In the genomic region with DNA sequence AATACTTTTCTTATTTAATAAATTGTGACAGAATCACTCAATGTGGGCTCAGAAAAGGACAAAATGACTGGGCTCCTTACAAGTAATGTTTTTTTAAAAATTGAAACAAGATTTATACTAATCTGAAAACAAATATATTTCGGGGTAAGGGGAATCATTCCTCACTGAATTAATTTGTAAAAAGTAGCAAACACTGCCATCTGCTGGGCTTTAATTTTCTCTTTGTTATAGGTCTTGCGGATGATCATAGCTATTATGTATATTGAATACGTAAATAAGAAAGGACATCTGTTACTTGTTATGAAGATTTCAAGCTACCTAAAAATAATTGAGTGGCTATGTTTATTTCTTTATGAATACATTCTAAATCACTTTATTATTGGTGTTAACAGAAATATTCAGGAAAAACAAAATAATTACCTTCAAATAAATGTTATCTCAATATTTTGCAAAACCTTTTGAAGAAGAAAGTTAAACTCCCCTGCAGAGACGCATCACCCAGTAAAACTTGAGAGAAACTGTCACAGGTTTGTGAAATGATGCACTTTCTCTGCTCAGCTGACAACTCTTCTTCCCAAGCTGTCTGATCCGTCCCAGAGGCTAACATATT, we compare ENCODE assay signal across 8 cellular contexts. TPM values are rescaled to one million over a fixed set of nuclear protein-coding genes. Genes with fewer than 3 reads are reported as not detected.
DNase-seq lines count a peak whose midpoint lies in the region; ATAC-seq and TF ChIP-seq lines count a peak whose summit lies in the region.

No MANE protein-coding gene starts in this region.

- intact Hi-C loops in A673 (cut with micrococcal nuclease; ENCODE audit: unreplicated experiment), result loop anchor here (5.0 to 10.0 kb wide), 3 partner anchors 610 to 1207 kb away; no protein-coding TSS in a partner anchor

- BruUV-seq in A673 (replicated peaks; lab: Mats Ljungman, UMichigan), result no TSS peak

- no peaks in the 10 kb centered on the region for H3K4me1 Mint-ChIP-seq in activated CD8-positive, alpha-beta T cell treated with anti-CD3 and anti-CD28 coated beads, Interleukin-2, amount 10 ng/mL, durations not matched to agents 7 days and 5 days (ENCODE audit: low read depth)

- H3K4me1 ChIP-seq in A673 (ENCODE audit: insufficient read depth, low read length, poor library complexity, severe bottlenecking), result no peaks in the 10 kb centered on the region

- H3K4me3 Mint-ChIP-seq in activated CD8-positive, alpha-beta T cell treated with anti-CD3 and anti-CD28 coated beads, Interleukin-2, amount 10 ng/mL, durations not matched to agents 7 days and 5 days, result no peak overlapping the region

- CTCF ChIA-PET in A673 (lab: Charles Lee), result interaction anchor here (0.6 to 1.2 kb wide), 5 partner anchors 442 to 721 kb away, joined by 3 to 8 read pairs (median 4); no protein-coding TSS in a partner anchor
- CTCF ChIA-PET in activated CD8-positive, alpha-beta T cell treated with anti-CD3 and anti-CD28 coated beads, Interleukin-2, amount 10 ng/mL, durations not matched to agents 7 days and 5 days (lab: Charles Lee), result interaction anchor here (0.8 to 2.1 kb wide), 9 partner anchors 10 to 1209 kb away, joined by 3 to 15 read pairs (median 3); no protein-coding TSS in a partner anchor

- no peaks in the 10 kb centered on the region for H3K36me3 Mint-ChIP-seq in activated CD8-positive, alpha-beta T cell treated with anti-CD3 and anti-CD28 coated beads, Interleukin-2, amount 10 ng/mL, durations not matched to agents 7 days and 5 days (ENCODE audit: low read depth)

- H3K9me3 ChIP-seq in A673 (ENCODE audit: low read depth, low read length, poor library complexity, severe bottlenecking), result no peaks in the 10 kb centered on the region

- H3K4me3 ChIP-seq in A673 (ENCODE audit: low read depth, low read length, poor library complexity, severe bottlenecking) (no peak overlapping the region), retinal pigment epithelial cell (ENCODE audit: low read length) (no peak overlapping the region)

- H3K27ac Mint-ChIP-seq in activated CD8-positive, alpha-beta T cell treated with anti-CD3 and anti-CD28 coated beads, Interleukin-2, amount 10 ng/mL, durations not matched to agents 7 days and 5 days, result no peak overlapping the region

- DNase-seq in A673 (ENCODE audit: low spot score) (peak; percentile 83), GM10266 (ENCODE audit: extremely low spot score) (peak; percentile 45), NCI-H2107 (lab: John Stamatoyannopoulos, UW) (peak; percentile 32), globus pallidus (ENCODE audit: low spot score) (peak; percentile 88), retinal pigment epithelial cell (ENCODE audit: low read depth) (no peak)
- DNase-seq in activated CD8-positive, alpha-beta T cell treated with anti-CD3 and anti-CD28 coated beads, Interleukin-2, amount 10 ng/mL, durations not matched to agents 7 days and 5 days, result peak; percentile 26

- H3K27ac ChIP-seq in A673 (ENCODE audit: low read depth, low read length, poor library complexity, severe bottlenecking), result no peak overlapping the region

- H3K9me3 Mint-ChIP-seq in activated CD8-positive, alpha-beta T cell treated with anti-CD3 and anti-CD28 coated beads, Interleukin-2, amount 10 ng/mL, durations not matched to agents 7 days and 5 days (ENCODE audit: insufficient read depth), result no peaks in the 10 kb centered on the region

- no peaks in the 10 kb centered on the region for H3K36me3 ChIP-seq in A673 (ENCODE audit: insufficient read depth, low read length, poor library complexity, severe bottlenecking)

- peak; percentile 67 for TF ChIP-seq CTCF in A673 (conservative IDR thresholded peaks at IDR 0.05; ENCODE audit: low read depth, low read length)
- TF ChIP-seq CTCF in GM10266 (IDR thresholded peaks at IDR 0.05; ENCODE audit: control insufficient read depth, insufficient read depth, low read depth, missing control alignments), result peak; percentile 38
- peak; percentile 41 for TF ChIP-seq CTCF in retinal pigment epithelial cell (conservative IDR thresholded peaks at IDR 0.05; ENCODE audit: low read depth, low read length)

- no peaks in the 10 kb centered on the region for H3K27me3 ChIP-seq in A673 (replicated peaks; ENCODE audit: insufficient read depth, low read depth, low read length, poor library complexity)

- no peak for ATAC-seq in activated CD8-positive, alpha-beta T cell treated with anti-CD3 and anti-CD28 coated beads, Interleukin-2, amount 10 ng/mL, durations not matched to agents 7 days and 5 days
- ATAC-seq in GM19467 (IDR thresholded peaks at IDR 0.05; ENCODE audit: unreplicated experiment) (no peak), HG02840 (IDR thresholded peaks at IDR 0.05; ENCODE audit: low FRiP score, unreplicated experiment) (no peak)

- POLR2A ChIA-PET in A673 (lab: Charles Lee; ENCODE audit: low non-redundant PET), result no interaction called here
- POLR2A ChIA-PET in activated CD8-positive, alpha-beta T cell treated with anti-CD3 and anti-CD28 coated beads, Interleukin-2, amount 10 ng/mL, durations not matched to agents 7 days and 5 days (lab: Charles Lee), result no interaction called here

- peaks cover 9% of the 10 kb centered on the region for H3K27me3 Mint-ChIP-seq in activated CD8-positive, alpha-beta T cell treated with anti-CD3 and anti-CD28 coated beads, Interleukin-2, amount 10 ng/mL, durations not matched to agents 7 days and 5 days (ENCODE audit: low read depth)

RNA-seq across cellular contexts. Expression of a gene that starts 17.8 kb away (rescaled TPM):
- 4.4 and 4.5 TPM in 2 replicates for total RNA-seq in A673 (2021)
- under 1 TPM in 1 of 2 experiments, not detected in 1; 0.08 TPM for total RNA-seq in activated CD8-positive, alpha-beta T cell treated with anti-CD3 and anti-CD28 coated beads, Interleukin-2, amount 10 ng/mL, durations not matched to agents 7 days and 5 days
